Comparison of ENCODE assay signal across 16 cellular contexts in genomic region chr5:78588517-78588916, GRCh38.
DNase-seq lines count a peak whose midpoint lies in the region; ATAC-seq, FAIRE-seq and TF ChIP-seq lines count a peak whose summit lies in the region.
"Had no signal": no experiment of that assay in that cellular context is flagged by ENCODE, and none has a peak within 500 bp of the region (broad histone marks: within the 10 kb centered on the region; RNA-seq: fewer than 3 reads in every experiment).

No MANE protein-coding gene starts in this region.

- H3K9me3 ChIP-seq in HepG2 (ENCODE audit: low read length) (no peaks in the 10 kb centered on the region), right lobe of liver (no peaks in the 10 kb centered on the region), mesenchymal stem cell (ENCODE audit: control insufficient read depth, low read length) (no peaks in the 10 kb centered on the region), transverse colon (no peaks in the 10 kb centered on the region), T-helper 17 cell (ENCODE audit: control insufficient read depth, low read length, poor library complexity, severe bottlenecking) (no peaks in the 10 kb centered on the region), esophagus muscularis mucosa (no peaks in the 10 kb centered on the region)

- no peaks in the 10 kb centered on the region for H3K4me1 Mint-ChIP-seq in T-helper 17 cell

- TF ChIP-seq EP300 in HepG2 (IDR thresholded peaks at IDR 0.05; ENCODE audit: low read depth in 2 of 2, low read length in 2 of 2) = no peak
- TF ChIP-seq EP300 in HepG2 (CRISPR knock-in tag; IDR thresholded peaks at IDR 0.05; ENCODE audit: borderline replicate concordance) = no peak
- no peak for TF ChIP-seq EP300 in transverse colon (IDR thresholded peaks at IDR 0.05; ENCODE audit: low read depth)
- TF ChIP-seq EP300 in esophagus muscularis mucosa (IDR thresholded peaks at IDR 0.05) = no peak

- H2BK12ac ChIP-seq in mesenchymal stem cell (ENCODE audit: low read length in 2 of 2) = no peak overlapping the region

- no peak overlapping the region for H3K4ac ChIP-seq in mesenchymal stem cell (ENCODE audit: low read depth in 1 of 2, low read length in 2 of 2)

- FAIRE-seq in HepG2 (lab: Jason Lieb, UNC) = no peak
- FAIRE-seq: GM12878, GM18507 had no signal

- H3K79me2 ChIP-seq in HepG2 (ENCODE audit: insufficient read depth, low read length) = peaks cover 31% of the 10 kb centered on the region

- H3K4me3 ChIP-seq in HepG2 (replicated peaks in 1 of 3; ENCODE audit: insufficient read depth in 1 of 3, low read depth in 2 of 3, low read length in 3 of 3) = no peak overlapping the region
- H3K4me3 ChIP-seq in right lobe of liver = no peak overlapping the region
- H3K4me3 ChIP-seq in brain microvascular endothelial cell (ENCODE audit: low read depth, low read length) = no peak overlapping the region
- no peak overlapping the region for H3K4me3 ChIP-seq in mesenchymal stem cell (ENCODE audit: insufficient read depth in 1 of 2, low read depth in 1 of 2, low read length in 2 of 2)
- no peak overlapping the region for H3K4me3 ChIP-seq in transverse colon
- H3K4me3 ChIP-seq in esophagus muscularis mucosa = no peak overlapping the region
- H3K4me3 ChIP-seq: GM12878, PC-9 had no signal

- no peak overlapping the region for H2BK120ac ChIP-seq in mesenchymal stem cell (ENCODE audit: low read depth, low read length)

- H3K9ac ChIP-seq in HepG2 (ENCODE audit: insufficient read depth, low read depth, low read length) (no peak overlapping the region), mesenchymal stem cell (ENCODE audit: low read length) (peak overlapping the region; percentile 76)

- ATAC-seq in HepG2 (no peak), right lobe of liver (no peak), T-helper 17 cell (no peak), GM21360 (IDR thresholded peaks at IDR 0.05; ENCODE audit: unreplicated experiment) (no peak)
- ATAC-seq: GM12878 had no signal

- POLR2A ChIA-PET in HepG2 (lab: Yijun Ruan, JAX) = interaction anchor here (1.3 kb wide), 1 partner anchor 9 kb away, joined by 6 read pairs; no protein-coding TSS in a partner anchor

- no peak overlapping the region for H2BK5ac ChIP-seq in mesenchymal stem cell (ENCODE audit: low read depth, low read length, poor library complexity, severe bottlenecking)

- BruUV-seq in HepG2 (replicated peaks; lab: Mats Ljungman, UMichigan) = no TSS peak

- H3K27me3 Mint-ChIP-seq in T-helper 17 cell = peaks cover 41% of the 10 kb centered on the region

- TF ChIP-seq POLR2A in HepG2 (IDR thresholded peaks at IDR 0.05; ENCODE audit: insufficient read depth in 1 of 2, low read depth in 2 of 2, low read length in 2 of 2) = no peak
- TF ChIP-seq POLR2A in right lobe of liver (IDR thresholded peaks at IDR 0.05) = no peak
- TF ChIP-seq POLR2A in transverse colon (IDR thresholded peaks at IDR 0.05) = no peak
- TF ChIP-seq POLR2A in esophagus muscularis mucosa (IDR thresholded peaks at IDR 0.05; ENCODE audit: low read depth) = no peak

- no peak overlapping the region for H3K23ac ChIP-seq in mesenchymal stem cell (ENCODE audit: low read length in 2 of 2)

- H3K18ac ChIP-seq in mesenchymal stem cell (ENCODE audit: low read depth in 1 of 2, low read length in 2 of 2) = no peak overlapping the region

- H3K27ac ChIP-seq in HepG2 (ENCODE audit: extremely low read length, insufficient read depth, low read length) (no peak overlapping the region), right lobe of liver (no peak overlapping the region), brain microvascular endothelial cell (peak overlapping the region; percentile 94), mesenchymal stem cell (ENCODE audit: low read length, poor library complexity, severe bottlenecking) (no peak overlapping the region), transverse colon (peak overlapping the region in 3 of 4 donors; percentile 20 to 66 (median 36)), esophagus muscularis mucosa (replicated peaks in 1 of 4) (peak overlapping the region in 2 of 4 donors; percentile 20 to 46)

- H3K27me3 ChIP-seq in HepG2 (ENCODE audit: control insufficient read depth in 1 of 2, insufficient read depth in 2 of 2, low read length in 2 of 2) (no peaks in the 10 kb centered on the region), right lobe of liver (no peaks in the 10 kb centered on the region), brain microvascular endothelial cell (replicated peaks) (no peaks in the 10 kb centered on the region), mesenchymal stem cell (ENCODE audit: control insufficient read depth in 1 of 2, insufficient read depth in 1 of 2, low read length in 2 of 2) (no peaks in the 10 kb centered on the region), transverse colon (no peaks in the 10 kb centered on the region), esophagus muscularis mucosa (no peaks in the 10 kb centered on the region)

- no peak for DNase-seq in HepG2 (ENCODE audit: low spot score)
- DNase-seq in right lobe of liver = no peak
- no peak for DNase-seq in brain microvascular endothelial cell
- no peak for DNase-seq in mesenchymal stem cell
- no peak for DNase-seq in transverse colon
- DNase-seq in T-helper 17 cell = no peak
- no peak for DNase-seq in esophagus muscularis mucosa (ENCODE audit: extremely low spot score)
- DNase-seq: DMS79, NCI-H1417 treated with DMSO at 0.1 percent for 48 hours, NCI-H2081 treated with DMSO at 0.1 percent for 48 hours, NCI-H2227 treated with DMSO at 0.1 percent for 48 hours, NCI-H526 treated with DMSO at 0.1 percent for 48 hours, PC-9 had no signal

- no peak overlapping the region for H3K4me2 ChIP-seq in HepG2 (ENCODE audit: low read depth, low read length)
- no peak overlapping the region for H3K4me2 ChIP-seq in mesenchymal stem cell (ENCODE audit: low read length, poor library complexity, severe bottlenecking)
- H3K4me2 ChIP-seq: PC-9 had no signal

- H2AK5ac ChIP-seq in mesenchymal stem cell (ENCODE audit: low read length, severe bottlenecking) = no peak overlapping the region

- no peak overlapping the region for H2AFZ ChIP-seq in HepG2 (ENCODE audit: low read length)
- no peak overlapping the region for H2AFZ ChIP-seq in mesenchymal stem cell (ENCODE audit: low read depth, low read length)
- H2AFZ ChIP-seq: PC-9 had no signal

- no peaks in the 10 kb centered on the region for H4K20me1 ChIP-seq in HepG2 (ENCODE audit: insufficient read depth, low read length)

- no peak overlapping the region for H3K14ac ChIP-seq in mesenchymal stem cell (ENCODE audit: low read length in 2 of 2)

- H3K36me3 ChIP-seq in HepG2 (replicated peaks in 1 of 2; ENCODE audit: control insufficient read depth in 1 of 2, insufficient read depth in 2 of 2, low read length in 2 of 2) (peaks cover 2 to 11% of the 10 kb centered on the region in 2 experiments; a peak in 4 of 5 replicates), right lobe of liver (no peaks in the 10 kb centered on the region), brain microvascular endothelial cell (replicated peaks) (peaks cover 11% of the 10 kb centered on the region), mesenchymal stem cell (ENCODE audit: control insufficient read depth in 1 of 2, insufficient read depth in 2 of 2, low read depth in 1 of 2, low read length in 2 of 2) (peaks cover 0 to 5% of the 10 kb centered on the region in 2 experiments), transverse colon (no peaks in the 10 kb centered on the region), esophagus muscularis mucosa (no peaks in the 10 kb centered on the region)

- H3K36me3 Mint-ChIP-seq in T-helper 17 cell (ENCODE audit: low read depth) = peaks cover 2% of the 10 kb centered on the region

- H3K4me3 Mint-ChIP-seq in T-helper 17 cell = no peak overlapping the region

- in situ Hi-C loops in HepG2 (cut with HindIII; ENCODE audit: extremely low pct_ligation_motif_present, low pct_unique_long_range_greater_than_20kb) (no loop called here), brain microvascular endothelial cell (cut with HindIII; ENCODE audit: low pct_ligation_motif_present, low sequenced_read_pairs) (no loop called here), transverse colon (cut with MboI; ENCODE audit: low pct_ligation_motif_present in 1 of 4, low pct_unique_long_range_greater_than_20kb in 1 of 4, low sequenced_read_pairs in 3 of 4) (no loop called here)

- CTCF ChIA-PET in HepG2 (lab: Yijun Ruan, JAX; ENCODE audit: low intra/inter-chr PET ratio, low total read pairs) = no interaction called here

- no peak for TF ChIP-seq RAD21 in HepG2 (CRISPR knock-in tag; IDR thresholded peaks at IDR 0.05)

- peaks cover 7% of the 10 kb centered on the region for H3K79me1 ChIP-seq in mesenchymal stem cell (replicated peaks; ENCODE audit: low read length, poor library complexity, severe bottlenecking)

- H4K91ac ChIP-seq in mesenchymal stem cell (ENCODE audit: low read length) = no peak overlapping the region

- intact Hi-C loops in HepG2 (cut with micrococcal nuclease; ENCODE audit: unreplicated experiment) (no loop called here), right lobe of liver (cut with DNase I) (no loop called here), transverse colon (cut with DNase I; ENCODE audit: low total_unique reads) (no loop called here), esophagus muscularis mucosa (cut with DNase I) (no loop called here)

- peaks cover 54% of the 10 kb centered on the region for H3K4me1 ChIP-seq in HepG2 (ENCODE audit: insufficient read depth, low read length)
- no peaks in the 10 kb centered on the region for H3K4me1 ChIP-seq in right lobe of liver
- H3K4me1 ChIP-seq in mesenchymal stem cell (ENCODE audit: control insufficient read depth, insufficient read depth, low read depth, low read length) = peaks cover 7% of the 10 kb centered on the region
- H3K4me1 ChIP-seq in transverse colon = peaks cover 6 to 43% (median 15%) of the 10 kb centered on the region in 4 donors
- peaks cover 28 to 58% (median 52%) of the 10 kb centered on the region in 4 donors for H3K4me1 ChIP-seq in esophagus muscularis mucosa

- H2BK15ac ChIP-seq in mesenchymal stem cell (ENCODE audit: low read depth, poor library complexity, severe bottlenecking) = no peak overlapping the region

- H4K8ac ChIP-seq in mesenchymal stem cell (ENCODE audit: low read length) = no peak overlapping the region

- no peak overlapping the region for H3K27ac Mint-ChIP-seq in T-helper 17 cell

- TF ChIP-seq CTCF in HepG2 (CRISPR knock-in tag; IDR thresholded peaks at IDR 0.05) (no peak), right lobe of liver (IDR thresholded peaks at IDR 0.05) (no peak), brain microvascular endothelial cell (IDR thresholded peaks at IDR 0.05; ENCODE audit: low read depth, low read length, missing control alignments) (no peak), transverse colon (IDR thresholded peaks at IDR 0.05) (no peak), esophagus muscularis mucosa (IDR thresholded peaks at IDR 0.05) (no peak)

TF ChIP-seq in HepG2, 621 proteins besides CTCF, POLR2A, EP300 and RAD21 (continues in another document):
- TF ChIP-seq HDAC2 (CRISPR knock-in tag; IDR thresholded peaks at IDR 0.05) (no peak), ZNF629 (CRISPR knock-in tag; conservative IDR thresholded peaks at IDR 0.05) (peak; percentile 60; the same call in 1 of the 2 replicates), ZNF772 (CRISPR knock-in tag; IDR thresholded peaks at IDR 0.05) (no peak)

Comparison
In these comparisons a context has a peak if more than half of its experiments do, and no peak if none do; other contexts are left out.
1. H3K27ac ChIP-seq: peak in brain microvascular endothelial cell (single experiment) and transverse colon (3 of 4); none in HepG2 (single experiment), right lobe of liver (0 of 3) and mesenchymal stem cell (single experiment).